Comparison of ENCODE assay signal across 7 cellular contexts in the genomic region with DNA sequence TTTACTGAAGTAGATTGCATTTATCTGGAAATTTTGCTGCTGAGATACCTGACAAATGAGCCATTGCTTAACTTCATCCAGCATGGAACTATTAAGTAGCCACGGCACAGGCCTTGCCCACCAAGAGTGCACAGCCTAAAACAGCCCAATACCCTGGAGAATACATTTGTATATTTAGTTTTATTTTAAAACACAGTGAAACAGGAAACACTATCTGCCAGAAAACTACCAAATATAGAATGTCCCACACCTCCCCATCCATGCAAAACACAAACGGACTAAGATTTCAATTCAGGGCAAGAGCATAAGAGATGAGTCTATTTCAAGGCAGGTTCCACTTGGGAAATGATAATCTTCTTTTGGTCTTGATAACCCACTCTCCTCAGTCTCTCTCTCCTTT. TPM values are rescaled to one million over a fixed set of nuclear protein-coding genes. Genes with fewer than 3 reads are reported as not detected.
DNase-seq lines count a peak whose midpoint lies in the region; ATAC-seq and TF ChIP-seq lines count a peak whose summit lies in the region.

No MANE protein-coding gene starts in this region.

- H3K4me2 ChIP-seq in DOHH2 (ENCODE audit: low read length) (peak overlapping the region; percentile 77), fibroblast of lung (ENCODE audit: extremely low read depth, insufficient read depth, low read length) (peak overlapping the region; percentile 13)

- H4K20me1 ChIP-seq in DOHH2 (ENCODE audit: control insufficient read depth, insufficient read depth, low read depth, low read length) (no peaks in the 10 kb centered on the region), fibroblast of lung (ENCODE audit: control insufficient read depth, extremely low read depth, insufficient read depth, low read length) (no peaks in the 10 kb centered on the region)

- H3K9me2 ChIP-seq in DOHH2 (replicated peaks; ENCODE audit: control insufficient read depth, low read length): no peaks in the 10 kb centered on the region

- H3K9me3 ChIP-seq in DOHH2 (ENCODE audit: control insufficient read depth, insufficient read depth, low read length) (no peaks in the 10 kb centered on the region), RWPE2 (ENCODE audit: severe bottlenecking) (no peaks in the 10 kb centered on the region), fibroblast of lung (ENCODE audit: control insufficient read depth, insufficient read depth, low read depth, low read length) (no peaks in the 10 kb centered on the region)

- H3K36me3 ChIP-seq in DOHH2 (ENCODE audit: control insufficient read depth, low read length): no peaks in the 10 kb centered on the region
- H3K36me3 ChIP-seq in RWPE2 (ENCODE audit: low read depth): no peaks in the 10 kb centered on the region
- no peaks in the 10 kb centered on the region for H3K36me3 ChIP-seq in fibroblast of lung (ENCODE audit: control insufficient read depth, insufficient read depth, low read length)

- peaks cover 51% of the 10 kb centered on the region for H3K79me2 ChIP-seq in DOHH2 (ENCODE audit: control insufficient read depth, low read length)
- H3K79me2 ChIP-seq in fibroblast of lung (ENCODE audit: control insufficient read depth, insufficient read depth, low read length): no peaks in the 10 kb centered on the region

- H3K27me3 ChIP-seq in DOHH2 (ENCODE audit: control insufficient read depth, low read length) (no peaks in the 10 kb centered on the region), RWPE2 (ENCODE audit: insufficient read depth, poor library complexity, severe bottlenecking) (no peaks in the 10 kb centered on the region), fibroblast of lung (ENCODE audit: control insufficient read depth, insufficient read depth, low read length) (no peaks in the 10 kb centered on the region)

- ATAC-seq in RWPE2 (ENCODE audit: low read depth): no peak
- no peak for ATAC-seq in GM18517 (IDR thresholded peaks at IDR 0.05; ENCODE audit: unreplicated experiment)
- ATAC-seq in HG02763 (IDR thresholded peaks at IDR 0.05; ENCODE audit: unreplicated experiment): no peak

- H3K4me1 ChIP-seq in DOHH2 (ENCODE audit: control insufficient read depth, low read length) (peaks cover 83% of the 10 kb centered on the region), RWPE2 (ENCODE audit: insufficient read depth, poor library complexity, severe bottlenecking) (peaks cover 62% of the 10 kb centered on the region), fibroblast of lung (ENCODE audit: control insufficient read depth, extremely low read depth, insufficient read depth, low read length) (peaks cover 34% of the 10 kb centered on the region)

- no peak for TF ChIP-seq CTCF in DOHH2 (IDR thresholded peaks at IDR 0.05; ENCODE audit: low read depth, low read length, poor library complexity, severe bottlenecking)
- TF ChIP-seq CTCF in RWPE2 (IDR thresholded peaks at IDR 0.05; ENCODE audit: poor library complexity, severe bottlenecking): no peak
- TF ChIP-seq CTCF in fibroblast of lung (conservative IDR thresholded peaks at IDR 0.05 in 1 of 2, IDR thresholded peaks at IDR 0.05 in 1 of 2; ENCODE audit: low read depth in 1 of 2, low read length in 2 of 2): no peak

- peak overlapping the region; percentile 1 for H3K9ac ChIP-seq in fibroblast of lung (ENCODE audit: insufficient read depth, low read length)

- peak overlapping the region; percentile 82 for H3K27ac ChIP-seq in DOHH2 (ENCODE audit: low read depth, low read length)
- H3K27ac ChIP-seq in RWPE2 (ENCODE audit: poor library complexity, severe bottlenecking): peak overlapping the region; percentile 51
- H3K27ac ChIP-seq in fibroblast of lung (ENCODE audit: insufficient read depth, low read length): peak overlapping the region; percentile 74
- H3K27ac ChIP-seq in skin epidermis: peak overlapping the region in 16 of 21 experiments; percentile 12 to 84 (median 66)

- peak overlapping the region; percentile 42 for H2AFZ ChIP-seq in fibroblast of lung (ENCODE audit: low read length)

- H3F3A ChIP-seq in DOHH2 (ENCODE audit: control insufficient read depth, insufficient read depth): 0 out of 2 replicates have a peak, but pooled peaks cover 10% of the 10 kb centered on the region

- no peak for DNase-seq in RWPE2 (ENCODE audit: low spot score)
- DNase-seq in fibroblast of lung (ENCODE audit: low read depth in 2 of 2): peak in 1 of 2 donors; percentile 65
- DNase-seq in NCI-H2029 (lab: John Stamatoyannopoulos, UW): no peak

- H3K4me3 ChIP-seq in DOHH2 (ENCODE audit: low read length): peak overlapping the region; percentile 64
- no peak overlapping the region for H3K4me3 ChIP-seq in RWPE2 (ENCODE audit: severe bottlenecking)
- H3K4me3 ChIP-seq in fibroblast of lung (replicated peaks in 1 of 4; ENCODE audit: control extremely low read depth in 1 of 4, insufficient read depth in 1 of 4, low read depth in 3 of 4, low read length in 4 of 4): no peak overlapping the region
- no peak overlapping the region for H3K4me3 ChIP-seq in skin epidermis

RNA-seq across cellular contexts. Expression of gene MAML3, which starts 57.1 kb away (rescaled TPM):
- total RNA-seq in fibroblast of lung: 2.0 and 2.1 TPM in 2 replicates
- polyA plus RNA-seq in fibroblast of lung: 2.6 and 2.8 TPM in 2 replicates
- polyA plus RNA-seq in fibroblast of lung (2012): 1.2 and 1.9 TPM in 2 replicates
- 1.3 and 3.6 TPM in 2 replicates for polyA minus RNA-seq in fibroblast of lung (ENCODE audit: low replicate concordance)
